ENCODE assay signal across 8 cellular contexts in the genomic region with DNA sequence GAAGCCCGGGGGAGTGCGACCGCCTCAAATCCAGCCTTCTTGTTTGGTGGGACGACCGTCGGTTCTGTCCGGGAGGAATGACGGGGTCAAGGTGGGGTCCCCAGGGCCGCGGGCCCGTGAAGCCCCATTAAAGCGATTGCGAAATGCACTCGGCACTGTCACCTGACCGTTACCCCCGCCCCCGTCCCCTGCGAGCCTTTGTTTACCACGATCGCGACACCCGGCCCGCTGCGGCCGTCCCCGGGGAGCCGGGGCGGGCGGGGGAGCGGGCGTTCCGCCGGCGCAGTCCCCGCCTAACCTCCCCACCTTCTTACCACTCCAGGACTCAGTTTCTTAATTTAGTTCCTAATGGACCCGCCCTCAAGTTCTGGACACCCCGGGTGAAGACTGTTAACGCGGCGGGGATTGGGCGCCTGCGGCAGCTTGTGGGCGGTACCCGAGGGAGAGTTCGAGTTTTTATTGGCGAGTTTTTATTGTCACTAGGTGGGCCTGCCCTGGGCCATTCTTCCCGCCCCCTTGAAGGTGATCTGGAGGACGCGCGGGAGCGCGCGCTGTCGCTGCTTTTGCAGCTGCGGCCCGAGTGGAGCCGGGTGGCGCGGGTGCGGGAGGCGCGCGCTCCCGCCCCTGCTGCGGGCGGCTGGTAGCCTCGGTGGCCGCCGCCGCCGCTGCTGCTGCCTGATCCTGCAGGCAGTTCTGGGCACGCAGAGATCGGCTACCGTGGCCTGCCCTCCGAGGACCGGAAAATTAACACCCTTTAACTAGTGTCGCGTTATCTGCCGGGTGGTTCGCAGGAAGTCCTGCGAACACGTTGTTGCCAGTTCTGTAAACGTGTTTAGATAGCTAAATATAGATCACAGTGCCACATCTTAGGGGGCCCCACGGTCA.
DNase-seq lines count a peak whose midpoint lies in the region; ATAC-seq and TF ChIP-seq lines count a peak whose summit lies in the region.

No MANE protein-coding gene starts in this region.

- peak; percentile 84 for DNase-seq in AG09319 (ENCODE audit: extremely low read depth, low read depth)
- peak; percentile 100 for DNase-seq in NCI-H345 (lab: John Stamatoyannopoulos, UW)
- peak; percentile 81 to 85 (median 83) for DNase-seq in activated CD4-positive, CD25-positive, alpha-beta regulatory T cell (lab: John Stamatoyannopoulos, UW)
- peak; percentile 94 for DNase-seq in central memory CD4-positive, alpha-beta T cell
- peak; percentile 96 for DNase-seq in inferior parietal cortex (ENCODE audit: extremely low spot score)
- DNase-seq in smooth muscle cell of the brain vasculature (ENCODE audit: low read depth, low spot score) = peak; percentile 84

- ATAC-seq in GM19025 (IDR thresholded peaks at IDR 0.05; ENCODE audit: low read depth, unreplicated experiment) = peak; percentile 71
- ATAC-seq in HG03280 (IDR thresholded peaks at IDR 0.05; ENCODE audit: unreplicated experiment) = peak; percentile 79

- no peak for TF ChIP-seq CTCF in AG09319 (IDR thresholded peaks at IDR 0.05; ENCODE audit: low read depth, low read length)

Comparison
In these comparisons a context has a peak if more than half of its experiments do, and no peak if none do; other contexts are left out.
1. Peak in every context shown above with its lines: DNase-seq and ATAC-seq.